In the genomic region with DNA sequence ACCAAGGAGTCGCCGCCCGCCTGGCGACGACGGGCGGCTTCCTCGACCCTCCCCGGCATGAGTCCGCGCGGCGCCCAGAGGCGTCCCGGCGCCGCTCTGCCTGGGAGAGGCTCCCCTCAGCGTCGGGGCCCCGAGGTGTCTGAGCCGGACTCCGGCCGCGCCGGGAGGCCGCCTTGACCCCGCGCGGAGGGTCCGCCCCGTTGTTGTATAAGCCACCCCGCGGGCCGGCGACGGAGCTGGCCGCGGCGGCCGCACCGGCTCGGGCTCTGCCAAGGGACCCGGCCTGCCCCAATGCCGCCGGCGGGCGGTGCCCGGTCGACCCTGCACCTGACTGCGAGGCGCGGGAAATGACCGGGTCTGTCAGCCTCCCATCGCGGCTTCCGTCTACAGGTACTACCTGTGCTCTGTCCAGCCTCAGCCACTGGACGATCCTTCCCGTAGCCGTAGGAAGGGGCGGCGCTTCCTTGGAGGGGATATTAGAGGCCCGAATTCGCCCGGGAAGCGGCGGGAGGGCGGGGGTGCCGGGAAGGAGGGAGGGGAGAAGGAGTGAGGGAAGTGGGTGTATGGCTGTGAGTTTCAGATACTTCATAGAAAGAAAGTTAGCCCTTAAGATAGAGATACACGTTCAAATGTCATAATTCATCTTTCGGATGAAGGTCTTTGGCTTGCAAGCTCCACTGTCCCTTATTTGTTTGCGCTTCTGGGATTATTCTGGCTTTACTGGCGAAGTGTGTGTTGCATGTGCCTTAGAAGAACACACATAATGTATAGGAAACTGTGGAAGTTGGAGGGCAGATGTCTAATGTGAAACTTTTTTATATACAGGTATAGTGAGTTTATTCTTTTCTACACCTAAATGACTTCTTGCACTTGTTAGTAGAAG, we compare ENCODE assay signal across 8 cellular contexts. TPM values are rescaled to one million over a fixed set of nuclear protein-coding genes. Genes with fewer than 3 reads are reported as not detected.
DNase-seq lines count a peak whose midpoint lies in the region; ATAC-seq and TF ChIP-seq lines count a peak whose summit lies in the region.

No MANE protein-coding gene starts in this region.

- peaks cover 33% of the 10 kb centered on the region for H3K4me1 Mint-ChIP-seq in activated CD4-positive, alpha-beta T cell treated with anti-CD3 and anti-CD28 coated beads, Interleukin-2, amount 10 ng/mL, durations not matched to agents 24 days and 14 days

- H3K36me3 Mint-ChIP-seq in activated CD4-positive, alpha-beta T cell treated with anti-CD3 and anti-CD28 coated beads, Interleukin-2, amount 10 ng/mL, durations not matched to agents 24 days and 14 days (ENCODE audit: low read depth): peaks cover 3% of the 10 kb centered on the region

- peaks cover 3% of the 10 kb centered on the region for H3K9me3 Mint-ChIP-seq in activated CD4-positive, alpha-beta T cell treated with anti-CD3 and anti-CD28 coated beads, Interleukin-2, amount 10 ng/mL, durations not matched to agents 24 days and 14 days

- DNase-seq in NCI-H146 treated with DMSO at 0.1 percent for 48 hours (lab: John Stamatoyannopoulos, UW; ENCODE audit: unreplicated experiment) (peak; percentile 40), lung (ENCODE audit: low spot score) (peak; percentile 87), SKM-1 treated with dmso at 0.1 percent for 144 hours (lab: John Stamatoyannopoulos, UW; ENCODE audit: unreplicated experiment) (no peak)
- peak; percentile 84 for DNase-seq in activated CD4-positive, alpha-beta T cell treated with anti-CD3 and anti-CD28 coated beads, Interleukin-2, amount 10 ng/mL, durations not matched to agents 24 days and 14 days
- peak; percentile 2 for DNase-seq in stimulated activated CD8-positive, alpha-beta memory T cell treated with anti-CD3 and anti-CD28 coated beads, Interleukin-12 subunit alpha, Interleukin-12 subunit beta, amount 100 ng/mL, for 1 hour (ENCODE audit: low read depth)

- peak; percentile 44 for ATAC-seq in GM18498 (IDR thresholded peaks at IDR 0.05; ENCODE audit: unreplicated experiment)
- peak; percentile 34 for ATAC-seq in HG02588 (IDR thresholded peaks at IDR 0.05; ENCODE audit: unreplicated experiment)
- ATAC-seq in lung (ENCODE audit: insufficient read depth, low FRiP score): peak; percentile 47

- H3K4me3 ChIP-seq in ectodermal cell (ENCODE audit: insufficient read depth, low read depth, low read length) (peak overlapping the region; percentile 76), lung (peak overlapping the region; percentile 95)

- H3K27ac ChIP-seq in ectodermal cell (ENCODE audit: insufficient read depth, low read depth, low read length, poor library complexity, severe bottlenecking) (peak overlapping the region; percentile 30), lung (ENCODE audit: low read depth in 1 of 2, low read length in 1 of 2) (peak overlapping the region; percentile 98 to 99)

- H3K4me1 ChIP-seq in ectodermal cell (ENCODE audit: control insufficient read depth, insufficient read depth, low read length): no peaks in the 10 kb centered on the region
- H3K4me1 ChIP-seq in lung (ENCODE audit: control insufficient read depth in 2 of 2, insufficient read depth in 2 of 2, low read length in 2 of 2): peaks cover 6 to 18% of the 10 kb centered on the region in 2 donors

- WGBS in ectodermal cell, 2 experiments: 2% methylated on average over 72 of the region's 72 CpGs
- WGBS in lung, 2 donors: 1% methylated on average over 65 to 72 of the region's 72 CpGs

- H3K27me3 ChIP-seq in ectodermal cell (ENCODE audit: control insufficient read depth, insufficient read depth, low read length, poor library complexity, severe bottlenecking) (peaks cover 8% of the 10 kb centered on the region), lung (ENCODE audit: control insufficient read depth, insufficient read depth) (no peaks in the 10 kb centered on the region)

- H3K36me3 ChIP-seq in ectodermal cell (ENCODE audit: control insufficient read depth, insufficient read depth, low read length) (no peaks in the 10 kb centered on the region), lung (ENCODE audit: control insufficient read depth in 2 of 2, insufficient read depth in 2 of 2, low read length in 2 of 2) (peaks cover 0 to 1% of the 10 kb centered on the region in 2 donors)

- peak overlapping the region; percentile 88 for H3K4me3 Mint-ChIP-seq in activated CD4-positive, alpha-beta T cell treated with anti-CD3 and anti-CD28 coated beads, Interleukin-2, amount 10 ng/mL, durations not matched to agents 24 days and 14 days

- H3K27ac Mint-ChIP-seq in activated CD4-positive, alpha-beta T cell treated with anti-CD3 and anti-CD28 coated beads, Interleukin-2, amount 10 ng/mL, durations not matched to agents 24 days and 14 days: peak overlapping the region; percentile 73

- intact Hi-C loops in activated CD4-positive, alpha-beta T cell treated with anti-CD3 and anti-CD28 coated beads, Interleukin-2, amount 10 ng/mL, durations not matched to agents 24 days and 14 days (cut with micrococcal nuclease): loop anchor here (5.0 kb wide), 3 partner anchors 66 to 1071 kb away; a partner anchor contains a TSS

- peaks cover 8% of the 10 kb centered on the region for H3K27me3 Mint-ChIP-seq in activated CD4-positive, alpha-beta T cell treated with anti-CD3 and anti-CD28 coated beads, Interleukin-2, amount 10 ng/mL, durations not matched to agents 24 days and 14 days

- no peaks in the 10 kb centered on the region for H3K9me3 ChIP-seq in ectodermal cell (ENCODE audit: control insufficient read depth, low read length)
- H3K9me3 ChIP-seq in lung (ENCODE audit: control insufficient read depth in 2 of 2, insufficient read depth in 1 of 2, low read length in 1 of 2): no peaks in the 10 kb centered on the region

- TF ChIP-seq CTCF in lung (IDR thresholded peaks at IDR 0.05; ENCODE audit: control extremely low read depth, extremely low read depth): no peak

RNA-seq across cellular contexts. Expression of a gene that starts 0.6 kb away (rescaled TPM):
- 19.0 and 19.5 TPM in 2 replicates for total RNA-seq in activated CD4-positive, alpha-beta T cell treated with anti-CD3 and anti-CD28 coated beads, Interleukin-2, amount 10 ng/mL, durations not matched to agents 24 days and 14 days
- 12.6 TPM for polyA plus RNA-seq in ectodermal cell (2013, experiment 1 of 4)
- polyA plus RNA-seq in ectodermal cell (2013, experiment 2 of 4): 10.3 TPM
- 9.9 TPM for polyA plus RNA-seq in ectodermal cell (2013, experiment 3 of 4)
- polyA plus RNA-seq in ectodermal cell (2013, experiment 4 of 4): 7.3 TPM
- 10 to 100 TPM; 30.5 to 31.2 TPM for total RNA-seq in lung
- polyA plus RNA-seq in lung: 10 to 100 TPM; 18.3 to 31.4 TPM
